Comparison of ENCODE assay signal across 1 cellular context in the genomic region with DNA sequence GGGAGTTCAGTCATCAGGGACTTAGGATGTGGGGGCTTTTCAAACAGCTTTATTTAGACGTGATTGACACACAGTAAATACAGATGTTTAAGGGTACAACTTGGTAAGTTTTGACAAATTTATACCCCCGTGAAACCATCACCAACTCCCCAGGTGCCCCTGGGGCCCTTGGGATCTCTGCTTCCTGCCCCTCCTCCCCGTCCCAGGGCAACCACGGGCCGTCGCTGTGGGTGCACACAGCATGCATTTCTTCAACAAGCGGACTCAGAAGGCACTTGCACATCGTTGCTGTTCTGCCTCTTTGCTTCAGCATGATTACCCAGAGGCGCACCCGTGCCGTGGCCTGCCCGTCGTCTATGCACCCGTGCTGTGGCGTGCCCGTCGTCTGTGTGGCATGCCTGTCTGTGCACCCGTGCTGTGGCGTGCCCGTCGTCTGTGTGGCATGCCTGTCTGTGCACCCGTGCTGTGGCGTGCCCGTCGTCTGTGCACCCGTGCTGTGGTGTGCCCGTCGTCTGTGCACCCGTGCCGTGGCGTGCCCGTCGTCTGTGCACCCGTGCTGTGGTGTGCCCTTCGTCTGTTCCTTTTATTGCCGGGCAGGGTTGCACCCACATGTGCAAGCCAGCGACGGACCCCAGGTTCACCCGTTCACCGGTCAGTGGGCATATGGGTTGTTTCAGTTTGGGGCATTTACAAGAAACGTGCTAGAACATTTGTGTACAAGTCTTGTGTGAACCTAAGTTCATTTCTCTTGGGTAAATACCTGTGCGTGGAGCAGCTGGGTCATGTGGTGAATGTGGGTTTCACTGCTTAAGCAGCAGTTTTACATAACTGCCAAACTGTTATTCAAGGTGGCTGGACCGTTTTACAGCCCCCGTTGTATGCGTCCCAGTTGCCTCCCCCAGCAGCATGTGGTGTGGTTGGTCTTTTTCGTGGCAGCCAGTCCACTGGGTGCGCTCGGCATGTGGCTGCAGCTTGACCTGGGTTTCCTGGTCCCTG.
TF ChIP-seq lines count a peak whose summit lies in the region.

No MANE protein-coding gene starts in this region.

TF ChIP-seq in GM12878, 131 proteins besides CTCF, POLR2A, EP300 and RAD21 (continued from another document):
- TF ChIP-seq, protein P1, sequence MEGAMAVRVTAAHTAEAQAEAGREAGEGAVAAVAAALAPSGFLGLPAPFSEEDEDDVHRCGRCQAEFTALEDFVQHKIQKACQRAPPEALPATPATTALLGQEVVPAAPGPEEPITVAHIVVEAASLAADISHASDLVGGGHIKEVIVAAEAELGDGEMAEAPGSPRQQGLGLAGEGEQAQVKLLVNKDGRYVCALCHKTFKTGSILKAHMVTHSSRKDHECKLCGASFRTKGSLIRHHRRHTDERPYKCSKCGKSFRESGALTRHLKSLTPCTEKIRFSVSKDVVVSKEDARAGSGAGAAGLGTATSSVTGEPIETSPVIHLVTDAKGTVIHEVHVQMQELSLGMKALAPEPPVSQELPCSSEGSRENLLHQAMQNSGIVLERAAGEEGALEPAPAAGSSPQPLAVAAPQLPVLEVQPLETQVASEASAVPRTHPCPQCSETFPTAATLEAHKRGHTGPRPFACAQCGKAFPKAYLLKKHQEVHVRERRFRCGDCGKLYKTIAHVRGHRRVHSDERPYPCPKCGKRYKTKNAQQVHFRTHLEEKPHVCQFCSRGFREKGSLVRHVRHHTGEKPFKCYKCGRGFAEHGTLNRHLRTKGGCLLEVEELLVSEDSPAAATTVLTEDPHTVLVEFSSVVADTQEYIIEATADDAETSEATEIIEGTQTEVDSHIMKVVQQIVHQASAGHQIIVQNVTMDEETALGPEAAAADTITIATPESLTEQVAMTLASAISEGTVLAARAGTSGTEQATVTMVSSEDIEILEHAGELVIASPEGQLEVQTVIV (IDR thresholded peaks at IDR 0.05; ENCODE audit: borderline replicate concordance, partially characterized antibody): no peak
- TF ChIP-seq YBX1 (IDR thresholded peaks at IDR 0.05) (no peak), BCL11A (IDR thresholded peaks at IDR 0.05; ENCODE audit: low read depth, low read length) (0 out of 2 replicates have a peak, but pooled peaks have one; percentile 32), PAX5 (IDR thresholded peaks at IDR 0.05; ENCODE audit: borderline replicate concordance, low read depth, low read length) (peak; percentile 42; the same call in 1 of the 2 replicates), CHD4 (IDR thresholded peaks at IDR 0.05) (no peak), MEF2A (IDR thresholded peaks at IDR 0.05; ENCODE audit: insufficient read depth, low read depth, low read length) (no peak), PKNOX1 (IDR thresholded peaks at IDR 0.05) (peak; percentile 57; the same call in 1 of the 2 replicates), PAX8 (IDR thresholded peaks at IDR 0.05) (no peak), SP1 (IDR thresholded peaks at IDR 0.05; ENCODE audit: low read depth, low read length) (no peak), TBL1XR1 (IDR thresholded peaks at IDR 0.05; ENCODE audit: low read depth, low read length) (peak; percentile 28; the same call in 1 of the 2 replicates), RUNX3 (IDR thresholded peaks at IDR 0.05; ENCODE audit: low read length) (peak; percentile 83), BMI1 (IDR thresholded peaks at IDR 0.05; ENCODE audit: borderline replicate concordance) (no peak), HDAC6 (IDR thresholded peaks at IDR 0.05; ENCODE audit: unreplicated experiment) (no peak), WRNIP1 (IDR thresholded peaks at IDR 0.05; ENCODE audit: borderline replicate concordance, low read depth, low read length) (no peak), ZNF592 (IDR thresholded peaks at IDR 0.05) (no peak), MXI1 (IDR thresholded peaks at IDR 0.05; ENCODE audit: low read depth, low read length) (peak; percentile 67), DPF2 (IDR thresholded peaks at IDR 0.05) (no peak), ZZZ3 (IDR thresholded peaks at IDR 0.05; ENCODE audit: control insufficient read depth, insufficient read length, low read depth) (no peak), CREB1 (IDR thresholded peaks at IDR 0.05; ENCODE audit: low read depth) (no peak), STAT1 (conservative IDR thresholded peaks at IDR 0.05) (no peak), PML (IDR thresholded peaks at IDR 0.05; ENCODE audit: low read length) (no peak), MTA3 (IDR thresholded peaks at IDR 0.05; ENCODE audit: borderline replicate concordance, low read length) (no peak)
- TF ChIP-seq, protein P2, sequence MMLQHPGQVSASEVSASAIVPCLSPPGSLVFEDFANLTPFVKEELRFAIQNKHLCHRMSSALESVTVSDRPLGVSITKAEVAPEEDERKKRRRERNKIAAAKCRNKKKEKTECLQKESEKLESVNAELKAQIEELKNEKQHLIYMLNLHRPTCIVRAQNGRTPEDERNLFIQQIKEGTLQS (IDR thresholded peaks at IDR 0.05; ENCODE audit: borderline replicate concordance, extremely low read depth, low read depth, low read length): no peak
- TF ChIP-seq, protein P3, sequence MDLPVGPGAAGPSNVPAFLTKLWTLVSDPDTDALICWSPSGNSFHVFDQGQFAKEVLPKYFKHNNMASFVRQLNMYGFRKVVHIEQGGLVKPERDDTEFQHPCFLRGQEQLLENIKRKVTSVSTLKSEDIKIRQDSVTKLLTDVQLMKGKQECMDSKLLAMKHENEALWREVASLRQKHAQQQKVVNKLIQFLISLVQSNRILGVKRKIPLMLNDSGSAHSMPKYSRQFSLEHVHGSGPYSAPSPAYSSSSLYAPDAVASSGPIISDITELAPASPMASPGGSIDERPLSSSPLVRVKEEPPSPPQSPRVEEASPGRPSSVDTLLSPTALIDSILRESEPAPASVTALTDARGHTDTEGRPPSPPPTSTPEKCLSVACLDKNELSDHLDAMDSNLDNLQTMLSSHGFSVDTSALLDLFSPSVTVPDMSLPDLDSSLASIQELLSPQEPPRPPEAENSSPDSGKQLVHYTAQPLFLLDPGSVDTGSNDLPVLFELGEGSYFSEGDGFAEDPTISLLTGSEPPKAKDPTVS (IDR thresholded peaks at IDR 0.05; ENCODE audit: low read depth, low read length): no peak
- TF ChIP-seq, protein P4, sequence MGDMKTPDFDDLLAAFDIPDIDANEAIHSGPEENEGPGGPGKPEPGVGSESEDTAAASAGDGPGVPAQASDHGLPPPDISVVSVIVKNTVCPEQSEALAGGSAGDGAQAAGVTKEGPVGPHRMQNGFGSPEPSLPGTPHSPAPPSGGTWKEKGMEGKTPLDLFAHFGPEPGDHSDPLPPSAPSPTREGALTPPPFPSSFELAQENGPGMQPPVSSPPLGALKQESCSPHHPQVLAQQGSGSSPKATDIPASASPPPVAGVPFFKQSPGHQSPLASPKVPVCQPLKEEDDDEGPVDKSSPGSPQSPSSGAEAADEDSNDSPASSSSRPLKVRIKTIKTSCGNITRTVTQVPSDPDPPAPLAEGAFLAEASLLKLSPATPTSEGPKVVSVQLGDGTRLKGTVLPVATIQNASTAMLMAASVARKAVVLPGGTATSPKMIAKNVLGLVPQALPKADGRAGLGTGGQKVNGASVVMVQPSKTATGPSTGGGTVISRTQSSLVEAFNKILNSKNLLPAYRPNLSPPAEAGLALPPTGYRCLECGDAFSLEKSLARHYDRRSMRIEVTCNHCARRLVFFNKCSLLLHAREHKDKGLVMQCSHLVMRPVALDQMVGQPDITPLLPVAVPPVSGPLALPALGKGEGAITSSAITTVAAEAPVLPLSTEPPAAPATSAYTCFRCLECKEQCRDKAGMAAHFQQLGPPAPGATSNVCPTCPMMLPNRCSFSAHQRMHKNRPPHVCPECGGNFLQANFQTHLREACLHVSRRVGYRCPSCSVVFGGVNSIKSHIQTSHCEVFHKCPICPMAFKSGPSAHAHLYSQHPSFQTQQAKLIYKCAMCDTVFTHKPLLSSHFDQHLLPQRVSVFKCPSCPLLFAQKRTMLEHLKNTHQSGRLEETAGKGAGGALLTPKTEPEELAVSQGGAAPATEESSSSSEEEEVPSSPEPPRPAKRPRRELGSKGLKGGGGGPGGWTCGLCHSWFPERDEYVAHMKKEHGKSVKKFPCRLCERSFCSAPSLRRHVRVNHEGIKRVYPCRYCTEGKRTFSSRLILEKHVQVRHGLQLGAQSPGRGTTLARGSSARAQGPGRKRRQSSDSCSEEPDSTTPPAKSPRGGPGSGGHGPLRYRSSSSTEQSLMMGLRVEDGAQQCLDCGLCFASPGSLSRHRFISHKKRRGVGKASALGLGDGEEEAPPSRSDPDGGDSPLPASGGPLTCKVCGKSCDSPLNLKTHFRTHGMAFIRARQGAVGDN (IDR thresholded peaks at IDR 0.05): no peak; the same call in 1 of the 2 replicates
